ENCODE assay signal across 7 cellular contexts in the genomic region with DNA sequence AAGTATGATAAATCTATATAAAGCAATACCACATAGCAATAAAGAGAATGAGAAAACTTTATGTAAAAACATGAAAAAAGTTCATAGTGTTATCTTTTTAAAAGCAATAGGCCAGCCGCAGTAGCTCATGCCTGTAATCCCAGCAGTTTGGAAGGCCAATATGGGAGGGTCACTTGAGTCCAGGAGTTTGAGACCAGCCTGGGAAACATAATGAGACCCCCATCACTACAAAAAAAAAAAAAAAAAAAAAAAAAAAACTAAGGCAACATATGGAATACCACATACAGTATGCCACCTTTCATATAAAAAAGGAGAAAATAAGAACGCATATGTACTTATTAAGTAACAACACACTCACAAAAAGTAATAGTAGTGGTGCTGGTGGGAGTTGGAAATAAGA.
"Had no signal": no experiment of that assay in that cellular context is flagged by ENCODE, and none has a peak within 500 bp of the region (broad histone marks: within the 10 kb centered on the region; RNA-seq: fewer than 3 reads in every experiment).

No MANE protein-coding gene starts in this region.

- ATAC-seq: GM12878 had no signal

- H3K4me3 ChIP-seq: GM12878 had no signal

- DNase-seq: GDM1, GF-D8 had no signal

- FAIRE-seq: GM12891, GM12892, GM18507, GM19239 had no signal
